In the genomic region with DNA sequence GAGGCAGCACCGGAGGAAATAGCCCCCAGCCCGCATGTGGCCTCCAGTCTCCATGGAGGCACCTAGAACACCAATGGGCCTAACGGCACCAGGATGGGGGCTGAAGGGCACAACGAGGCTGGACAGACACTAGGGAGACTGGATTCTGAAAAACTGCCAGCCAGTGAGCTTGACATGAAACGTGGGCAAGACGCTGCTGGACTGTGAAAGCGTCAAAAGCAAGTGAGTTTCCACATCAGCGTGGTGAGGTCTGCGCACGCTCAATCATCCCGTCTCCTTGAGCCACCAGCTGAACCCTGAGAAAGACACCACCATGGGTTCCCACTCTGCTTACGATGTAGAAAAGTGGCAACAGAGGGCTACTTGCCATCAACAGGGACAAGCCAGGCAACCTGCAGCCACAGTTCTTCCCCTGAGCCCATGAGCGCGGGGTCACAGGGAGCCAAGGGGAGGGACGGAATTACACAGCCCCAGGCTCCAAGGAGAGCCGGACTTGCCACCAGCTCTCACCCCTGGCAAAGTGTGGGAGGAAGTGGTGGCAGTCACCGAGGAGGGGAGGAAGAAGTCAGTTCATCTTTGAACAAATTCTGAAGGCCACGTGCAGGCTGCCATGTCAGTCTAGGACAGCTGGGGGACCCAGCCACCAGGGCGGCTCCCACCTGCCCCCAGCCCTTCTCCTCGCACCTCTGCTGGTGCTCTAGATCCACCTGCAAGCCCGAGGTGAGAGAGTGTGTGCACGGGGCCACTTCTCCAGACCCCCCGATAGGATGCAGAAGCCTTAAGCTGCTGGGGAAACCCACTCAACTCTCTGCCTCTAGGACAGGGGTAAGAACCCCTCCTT, we compare ENCODE assay signal across 32 cellular contexts.
"Had no signal": no experiment of that assay in that cellular context is flagged by ENCODE, and none has a peak within 500 bp of the region (broad histone marks: within the 10 kb centered on the region; RNA-seq: fewer than 3 reads in every experiment).

No MANE protein-coding gene starts in this region.

- H3K4me3 ChIP-seq: cardiac muscle cell, MG63, Peyer's patch, SJSA1 had no signal

- H3K4me1 ChIP-seq: Peyer's patch, SJSA1 had no signal

- H3K4me3 Mint-ChIP-seq: activated CD4-positive, alpha-beta T cell treated with anti-CD3 and anti-CD28 coated beads, Interleukin-2, amount 10 ng/mL, durations not matched to agents 24 days and 14 days; activated CD8-positive, alpha-beta T cell treated with anti-CD3 and anti-CD28 coated beads, Interleukin-2, amount 10 ng/mL, durations not matched to agents 7 days and 5 days; activated naive CD4-positive, alpha-beta T cell treated with anti-CD3 and anti-CD28 coated beads for 36 hours; activated naive CD8-positive, alpha-beta T cell treated with anti-CD3 and anti-CD28 coated beads for 36 hours; activated T-helper 17 cell treated with anti-CD3 and anti-CD28 coated beads, Interleukin-2, amount 50 U/mL, for 72 hours; central memory CD8-positive, alpha-beta T cell; T-helper 1 cell treated with Interleukin-12 subunit alpha and Interleukin-12 subunit beta and Interleukin-4 antibody, amounts not matched to agents 30 μg/mL and 1 μg/mL, for 36 hours; T-helper 2 cell treated with Interferon-gamma antibody and Interleukin-4, amounts not matched to agents 5 μg/mL and 100 μg/mL, for 36 hours had no signal

- H3K9ac ChIP-seq: SK-N-SH had no signal

- ATAC-seq: activated CD8-positive, alpha-beta T cell treated with anti-CD3 and anti-CD28 coated beads, Interleukin-2, amount 10 ng/mL, durations not matched to agents 7 days and 5 days; activated T-helper 17 cell treated with anti-CD3 and anti-CD28 coated beads, Interleukin-2, amount 50 U/mL, for 72 hours; PC-3 had no signal

- H3K27ac ChIP-seq: cardiac muscle cell, Peyer's patch, SJSA1 had no signal

- H3K27ac Mint-ChIP-seq: activated CD4-positive, alpha-beta T cell treated with anti-CD3 and anti-CD28 coated beads, Interleukin-2, amount 10 ng/mL, durations not matched to agents 24 days and 14 days; activated CD8-positive, alpha-beta T cell treated with anti-CD3 and anti-CD28 coated beads, Interleukin-2, amount 10 ng/mL, durations not matched to agents 7 days and 5 days; activated naive CD4-positive, alpha-beta T cell treated with anti-CD3 and anti-CD28 coated beads for 36 hours; activated naive CD8-positive, alpha-beta T cell treated with anti-CD3 and anti-CD28 coated beads for 36 hours; activated T-helper 17 cell treated with anti-CD3 and anti-CD28 coated beads, Interleukin-2, amount 50 U/mL, for 72 hours; T-helper 1 cell treated with Interleukin-12 subunit alpha and Interleukin-12 subunit beta and Interleukin-4 antibody, amounts not matched to agents 30 μg/mL and 1 μg/mL, for 36 hours; T-helper 2 cell treated with Interferon-gamma antibody and Interleukin-4, amounts not matched to agents 5 μg/mL and 100 μg/mL, for 36 hours had no signal

- H3K4me1 Mint-ChIP-seq: activated CD4-positive, alpha-beta T cell treated with anti-CD3 and anti-CD28 coated beads, Interleukin-2, amount 10 ng/mL, durations not matched to agents 24 days and 14 days; activated naive CD8-positive, alpha-beta T cell treated with anti-CD3 and anti-CD28 coated beads for 36 hours; activated T-helper 17 cell treated with anti-CD3 and anti-CD28 coated beads, Interleukin-2, amount 50 U/mL, for 72 hours; central memory CD8-positive, alpha-beta T cell had no signal

- FAIRE-seq: TTC549 had no signal

- H3K9me3 Mint-ChIP-seq: activated CD4-positive, alpha-beta T cell treated with anti-CD3 and anti-CD28 coated beads, Interleukin-2, amount 10 ng/mL, durations not matched to agents 24 days and 14 days; activated naive CD4-positive, alpha-beta T cell treated with anti-CD3 and anti-CD28 coated beads for 36 hours; activated naive CD8-positive, alpha-beta T cell treated with anti-CD3 and anti-CD28 coated beads for 36 hours; activated T-helper 17 cell treated with anti-CD3 and anti-CD28 coated beads, Interleukin-2, amount 50 U/mL, for 72 hours; central memory CD8-positive, alpha-beta T cell; T-helper 1 cell treated with Interleukin-12 subunit alpha and Interleukin-12 subunit beta and Interleukin-4 antibody, amounts not matched to agents 30 μg/mL and 1 μg/mL, for 36 hours; T-helper 2 cell treated with Interferon-gamma antibody and Interleukin-4, amounts not matched to agents 5 μg/mL and 100 μg/mL, for 36 hours had no signal

- H3K27me3 Mint-ChIP-seq: activated CD4-positive, alpha-beta T cell treated with anti-CD3 and anti-CD28 coated beads, Interleukin-2, amount 10 ng/mL, durations not matched to agents 24 days and 14 days had no signal

- DNase-seq: activated CD4-positive, alpha-beta T cell treated with anti-CD3 and anti-CD28 coated beads, Interleukin-2, amount 10 ng/mL, durations not matched to agents 24 days and 14 days; activated CD4-positive, alpha-beta T cell treated with anti-CD3 and anti-CD28 coated beads, Interleukin-2, amount 50 U/mL, for 4 hours; activated CD8-positive, alpha-beta memory T cell treated with anti-CD3 and anti-CD28 coated beads, Interleukin-2, amount 50 U/mL, for 4 hours; activated CD8-positive, alpha-beta T cell treated with anti-CD3 and anti-CD28 coated beads, Interleukin-2, amount 10 ng/mL, durations not matched to agents 7 days and 5 days; activated gamma-delta T cell treated with Interleukin-2 at 50 U/mL for 16 hours; activated naive CD4-positive, alpha-beta T cell treated with anti-CD3 and anti-CD28 coated beads for 36 hours; activated naive CD8-positive, alpha-beta T cell treated with anti-CD3 and anti-CD28 coated beads for 36 hours; amniotic stem cell; Kasumi-1; KG1; MG63; NCI-H1048; NCI-H1105 treated with DMSO at 0.1 percent for 48 hours; NCI-H1436; NCI-H1694; NCI-H2029; NCI-H510A; NCI-H526; NCI-H748 treated with DMSO at 0.1 percent for 48 hours; NK-92 treated with Interleukin-12 subunit alpha and Interleukin-12 subunit beta, amount 100 ng/mL, for 24 hours; PC-3; RPMI8226; SHP77 treated with DMSO at 0.1 percent for 48 hours; SK-N-SH had no signal

- H3K36me3 ChIP-seq: cardiac muscle cell, MG63, Peyer's patch, SJSA1 had no signal

- H3K9me3 ChIP-seq: MG63, Peyer's patch, SJSA1, SK-N-SH had no signal

- H3K27me3 ChIP-seq: cardiac muscle cell, MG63, Peyer's patch had no signal

- H3K4me2 ChIP-seq: SK-N-SH had no signal

- H3K36me3 Mint-ChIP-seq: activated naive CD8-positive, alpha-beta T cell treated with anti-CD3 and anti-CD28 coated beads for 36 hours had no signal
